25 cellular contexts compared by ENCODE assay signal in genomic region chr9:36088020-36088419, GRCh38.
"Had no signal": no experiment of that assay in that cellular context is flagged by ENCODE, and none has a peak within 500 bp of the region (broad histone marks: within the 10 kb centered on the region; RNA-seq: fewer than 3 reads in every experiment).

No MANE protein-coding gene starts in this region.

- DNase-seq: natural killer cell; occipital lobe; ovary; posterior cingulate gyrus; psoas muscle; right cardiac atrium; sigmoid colon; small intestine; stimulated activated CD4-positive, alpha-beta T cell treated with anti-CD3 and anti-CD28 coated beads, Interleukin-15, amount 100 ng/mL, for 24 hours; stimulated activated CD4-positive, alpha-beta T cell treated with anti-CD3 and anti-CD28 coated beads, Interleukin-2, amount 100 ng/mL, for 24 hours; stimulated activated CD4-positive, alpha-beta T cell treated with anti-CD3 and anti-CD28 coated beads, Interleukin-2, amount 100 ng/mL, for 48 hours; stimulated activated CD4-positive, alpha-beta T cell treated with anti-CD3 and anti-CD28 coated beads, Interleukin-4, amount 100 ng/mL, for 24 hours; stimulated activated naive B cell treated with anti-CD40 and anti-IgM and Interleukin-4, amounts not matched to agents 10 μg/mL and 1 μg/mL and 100 μg/mL, for 72 hours; stimulated activated naive CD4-positive, alpha-beta T cell treated with Interleukin-2 at 50 U/mL for 16 hours; stomach; thyroid gland; trophoblast cell; upper lobe of left lung had no signal

- H3K79me2 ChIP-seq: parathyroid adenoma had no signal

- H3K27me3 ChIP-seq: neural progenitor cell, ovary, sigmoid colon, stomach, thyroid gland, tibial nerve, upper lobe of left lung, vagina had no signal

- H3K4me2 ChIP-seq: neural progenitor cell had no signal

- H3K9me3 ChIP-seq: ovary, psoas muscle, sigmoid colon, stomach, thoracic aorta, thyroid gland, tibial nerve, upper lobe of left lung, vagina had no signal

- ATAC-seq: natural killer cell; psoas muscle; right cardiac atrium; stimulated activated effector memory CD8-positive, alpha-beta T cell treated with anti-CD3 and anti-CD28 coated beads, Interleukin-12 subunit alpha, Interleukin-12 subunit beta, amount 100 ng/mL, for 72 hours; stimulated activated naive B cell treated with anti-CD40 and anti-IgM and Interleukin-4, amounts not matched to agents 10 μg/mL and 1 μg/mL and 100 μg/mL, for 72 hours had no signal

- H2AFZ ChIP-seq: neural progenitor cell, parathyroid adenoma had no signal

- H3K4me3 ChIP-seq: neural progenitor cell, ovary, psoas muscle, sigmoid colon, stomach, thoracic aorta, thyroid gland, tibial nerve, upper lobe of left lung, vagina had no signal

- FAIRE-seq: small intestine, urothelium cell line had no signal

- H3K4me1 ChIP-seq: neural progenitor cell, parathyroid adenoma, vagina had no signal

- H3K36me3 ChIP-seq: ovary, thoracic aorta, thyroid gland had no signal

- H3K9ac ChIP-seq: neural progenitor cell, parathyroid adenoma had no signal

- H3K27ac ChIP-seq: neural progenitor cell, ovary, parathyroid adenoma, psoas muscle, sigmoid colon, stomach, thoracic aorta, thyroid gland, tibial nerve, upper lobe of left lung, vagina had no signal
